ENCODE assay signal across 8 cellular contexts in genomic region chr3:133805384-133805701, GRCh38. TPM values are rescaled to one million over a fixed set of nuclear protein-coding genes. Genes with fewer than 3 reads are reported as not detected.
DNase-seq lines count a peak whose midpoint lies in the region; ATAC-seq and TF ChIP-seq lines count a peak whose summit lies in the region.

No MANE protein-coding gene starts in this region.

- no peaks in the 10 kb centered on the region for H4K20me1 ChIP-seq in DND-41 (ENCODE audit: insufficient read depth, low read length)

- H3K36me3 ChIP-seq in DND-41 (ENCODE audit: insufficient read depth, low read length) (peaks cover 27% of the 10 kb centered on the region), Panc1 (ENCODE audit: control insufficient read depth, insufficient read depth, low read length) (peaks cover 13% of the 10 kb centered on the region), esophagus squamous epithelium (peaks cover 0 to 30% (median 0%) of the 10 kb centered on the region in 3 donors), prostate gland (no peaks in the 10 kb centered on the region)

- BruUV-seq in Panc1 (replicated peaks; lab: Mats Ljungman, UMichigan), result no TSS peak

- intact Hi-C loops in Panc1 (cut with micrococcal nuclease; ENCODE audit: unreplicated experiment), result loop anchor here (5.0 kb wide), 1 partner anchor 143 kb away; the partner anchor contains the start of gene TOPBP1
- intact Hi-C loops in esophagus squamous epithelium (cut with DNase I), result no loop called here
- intact Hi-C loops in prostate gland (cut with DNase I), result loop anchor here (10.0 kb wide), 1 partner anchor 141 kb away; the partner anchor contains the start of gene TOPBP1

- CTCF ChIA-PET in Panc1 (lab: Charles Lee), result no interaction called here

- in situ Hi-C loops in Panc1 (cut with HindIII; ENCODE audit: low pct_unique_long_range_greater_than_20kb, low sequenced_read_pairs), result no loop called here

- H3K4me1 ChIP-seq in DND-41 (ENCODE audit: insufficient read depth, low read length), result peaks cover 31% of the 10 kb centered on the region
- H3K4me1 ChIP-seq in Panc1 (ENCODE audit: control insufficient read depth, insufficient read depth, low read length), result peaks cover 16% of the 10 kb centered on the region; the same call in 1 of the 2 replicates
- H3K4me1 ChIP-seq in esophagus squamous epithelium, result peaks cover 10 to 28% (median 16%) of the 10 kb centered on the region in 3 donors
- H3K4me1 ChIP-seq in prostate gland (replicated peaks), result no peaks in the 10 kb centered on the region

- no peak for DNase-seq in DND-41
- no peak for DNase-seq in Panc1 (ENCODE audit: low read depth, low spot score)
- DNase-seq in esophagus squamous epithelium (lab: John Stamatoyannopoulos, UW), result no peak
- DNase-seq in prostate gland (ENCODE audit: low spot score), result no peak
- no peak for DNase-seq in NCI-H2171 (lab: John Stamatoyannopoulos, UW)

- H3K27ac ChIP-seq in DND-41 (ENCODE audit: low read length), result peak overlapping the region; percentile 22; the same call in 1 of the 2 replicates
- H3K27ac ChIP-seq in Panc1 (ENCODE audit: low read length), result 0 out of 2 replicates have a peak overlapping the region, but pooled peaks have one; percentile 11
- H3K27ac ChIP-seq in esophagus squamous epithelium, result peak overlapping the region in 3 of 4 donors; percentile 78 to 87 (median 84)
- H3K27ac ChIP-seq in prostate gland, result peak overlapping the region; percentile 16 to 31

- TF ChIP-seq CTCF in DND-41 (IDR thresholded peaks at IDR 0.05; ENCODE audit: borderline replicate concordance, extremely low read depth, low read length, poor library complexity, severe bottlenecking) (no peak), Panc1 (IDR thresholded peaks at IDR 0.05) (no peak), esophagus squamous epithelium (IDR thresholded peaks at IDR 0.05) (no peak), prostate gland (IDR thresholded peaks at IDR 0.05) (no peak)

- POLR2A ChIA-PET in Panc1 (lab: Charles Lee), result no interaction called here

- TF ChIP-seq POLR2A in esophagus squamous epithelium (IDR thresholded peaks at IDR 0.05) (no peak), prostate gland (IDR thresholded peaks at IDR 0.05) (no peak)

- H3K9me3 ChIP-seq in DND-41 (ENCODE audit: insufficient read depth, low read length, severe bottlenecking), result no peaks in the 10 kb centered on the region
- no peaks in the 10 kb centered on the region for H3K9me3 ChIP-seq in Panc1 (ENCODE audit: control insufficient read depth, insufficient read depth, low read depth, low read length)
- no peaks in the 10 kb centered on the region for H3K9me3 ChIP-seq in esophagus squamous epithelium
- H3K9me3 ChIP-seq in prostate gland, result no peaks in the 10 kb centered on the region

- H3K9ac ChIP-seq in DND-41 (ENCODE audit: low read depth, low read length), result peak overlapping the region; percentile 65; the same call in 1 of the 2 replicates

- ATAC-seq in DND-41 (ENCODE audit: insufficient read depth, low read depth) (no peak), Panc1 (no peak; the same call in 1 of the 2 replicates), HG02642 (IDR thresholded peaks at IDR 0.05; ENCODE audit: poor library complexity, unreplicated experiment) (no peak), GM21390 (IDR thresholded peaks at IDR 0.05; ENCODE audit: unreplicated experiment) (no peak), HG03469 (IDR thresholded peaks at IDR 0.05; ENCODE audit: unreplicated experiment) (no peak)

- 4 to 13% methylated on average over 13 of the region's 15 CpGs for WGBS in esophagus squamous epithelium, 2 donors
- WGBS in prostate gland, result 6% methylated on average over 15 of the region's 15 CpGs

- peak overlapping the region; percentile 97 for H2AFZ ChIP-seq in DND-41 (ENCODE audit: low read depth, low read length)

- H3K79me2 ChIP-seq in DND-41 (ENCODE audit: insufficient read depth, low read length), result peaks cover 23% of the 10 kb centered on the region

- H3K4me2 ChIP-seq in DND-41 (ENCODE audit: insufficient read depth, low read length), result peak overlapping the region; percentile 95

- H3K4me3 ChIP-seq in DND-41 (ENCODE audit: low read depth in 1 of 2, low read length in 2 of 2) (peak overlapping the region; percentile 31 to 87; a peak in 3 of 4 replicates), Panc1 (ENCODE audit: low read depth in 2 of 2, low read length in 2 of 2) (peak overlapping the region; percentile 82 to 96), esophagus squamous epithelium (peak overlapping the region; percentile 86 to 99 (median 90)), prostate gland (peak overlapping the region; percentile 55 to 62)

- no peaks in the 10 kb centered on the region for H3K27me3 ChIP-seq in DND-41 (ENCODE audit: insufficient read depth, low read length, poor library complexity)
- no peaks in the 10 kb centered on the region; the same call in 1 of the 2 replicates for H3K27me3 ChIP-seq in Panc1 (ENCODE audit: control insufficient read depth, insufficient read depth, low read length)
- no peaks in the 10 kb centered on the region for H3K27me3 ChIP-seq in esophagus squamous epithelium
- H3K27me3 ChIP-seq in prostate gland (replicated peaks; ENCODE audit: insufficient read depth), result no peaks in the 10 kb centered on the region

RNA-seq across cellular contexts. Expression of gene SRPRB, which starts 0.3 kb away (rescaled TPM):
- 73.5 TPM for total RNA-seq in Panc1 (2021; ENCODE audit: unreplicated experiment)
- polyA plus RNA-seq in Panc1 (2012; ENCODE audit: insufficient read length), result 63.7 TPM
- 100 to 1,000 TPM in 1 of 4 donors, 10 to 100 TPM in 3; 25.1 to 107 (median 44.1) TPM for total RNA-seq in esophagus squamous epithelium
- total RNA-seq in prostate gland, result 10 to 100 TPM; 25.5 to 29.1 TPM

RNA-seq across cellular contexts. Expression of gene TF, which starts 59.1 kb away (rescaled TPM):
- total RNA-seq in Panc1 (2021; ENCODE audit: unreplicated experiment), result 9.5 TPM
- polyA plus RNA-seq in Panc1 (2012; ENCODE audit: insufficient read length), result 7.0 TPM
- total RNA-seq in esophagus squamous epithelium, result 10 to 100 TPM in 2 of 4 donors, 1 to 10 TPM in 1, under 1 TPM in 1; 0.53 to 17.9 (median 9.4) TPM
- 10 to 100 TPM; 15.1 to 57.9 TPM for total RNA-seq in prostate gland

Comparison
In these comparisons a context has a peak if more than half of its experiments do, and no peak if none do; other contexts are left out.
1. H3K27ac ChIP-seq: peak in every context shown above with its lines; median percentile 84 in esophagus squamous epithelium; 24 in prostate gland; 22 in DND-41; 11 in Panc1.